14 cellular contexts compared by ENCODE assay signal in the genomic region with DNA sequence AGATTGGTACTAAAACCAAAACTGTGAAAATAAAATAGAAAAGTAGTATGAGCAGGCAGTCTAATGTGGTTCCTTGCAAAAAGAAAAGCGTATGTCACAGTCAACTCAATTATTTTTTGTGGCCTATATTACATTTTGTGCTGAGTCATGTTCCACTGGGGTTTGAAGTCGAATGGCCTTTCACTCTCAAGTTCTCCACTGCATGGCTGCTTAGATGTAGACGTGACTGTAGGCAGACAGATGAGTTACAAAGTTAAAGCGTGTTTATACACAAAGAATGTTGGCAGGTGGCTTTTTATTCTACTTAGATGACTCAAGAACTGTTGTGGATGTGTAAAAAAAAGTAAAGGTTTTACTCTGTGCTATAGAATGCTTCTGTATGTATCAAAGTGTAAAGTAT.
A peak's percentile ranks its signal among the peaks of the same experiment; 100 is the strongest.
DNase-seq lines count a peak whose midpoint lies in the region; ATAC-seq, FAIRE-seq and TF ChIP-seq lines count a peak whose summit lies in the region.
"Had no signal": no experiment of that assay in that cellular context is flagged by ENCODE, and none has a peak within 500 bp of the region (broad histone marks: within the 10 kb centered on the region; RNA-seq: fewer than 3 reads in every experiment).

No MANE protein-coding gene starts in this region.

- 10% methylated on average over 4 of the region's 4 CpGs for WGBS in GM12878 (ENCODE audit: insufficient coverage, insufficient replicate concordance, low lambda C conversion rate, missing lambda C conversion rate)

- POLR2A ChIA-PET in GM12878 (lab: Charles Lee), result interaction anchor here (1.6 kb wide), 1 partner anchor 14 kb away, joined by 3 read pairs; no protein-coding TSS in a partner anchor

- H2AFZ ChIP-seq in GM12878 (ENCODE audit: control insufficient read depth, low read depth, low read length), result no peak overlapping the region

- no peak overlapping the region for H3K9ac ChIP-seq in GM12878 (ENCODE audit: control insufficient read depth, insufficient read depth, low read length)

- DNase-seq in DMS 273 (lab: John Stamatoyannopoulos, UW; ENCODE audit: unreplicated experiment) (peak; percentile 1), DMS 273 treated with DMSO at 0.1 percent for 48 hours (lab: John Stamatoyannopoulos, UW) (no peak), NCI-H2196 (lab: John Stamatoyannopoulos, UW; ENCODE audit: unreplicated experiment) (peak; percentile 30), GM12878 (ENCODE audit: low read depth, low spot score) (no peak), non-pigmented ciliary epithelial cell (ENCODE audit: low read depth) (peak; percentile 4)
- no peak for DNase-seq in stimulated activated CD4-positive, alpha-beta T cell treated with anti-CD3 and anti-CD28 coated beads, Interleukin-2, amount 100 ng/mL, for 48 hours
- DNase-seq in stimulated activated CD4-positive, alpha-beta T cell treated with anti-CD3 and anti-CD28 coated beads, Interleukin-12 subunit alpha, Interleukin-12 subunit beta, amount 100 ng/mL, for 4 hours, result no peak
- DNase-seq: activated CD4-positive, CD25-positive, alpha-beta regulatory T cell; activated T-cell treated with anti-CD3 and anti-CD28 coated beads, Interleukin-2, amount 50 U/mL, for 72 hours; body of pancreas; nephron progenitor cell had no signal

- ATAC-seq in GM12878, result peak; percentile 57
- no peak for ATAC-seq in GM21526 (IDR thresholded peaks at IDR 0.05; ENCODE audit: low FRiP score, unreplicated experiment)
- ATAC-seq: activated T-cell treated with anti-CD3 and anti-CD28 coated beads, Interleukin-2, amount 50 U/mL, for 72 hours; body of pancreas had no signal

- no peaks in the 10 kb centered on the region for H3K79me2 ChIP-seq in GM12878 (ENCODE audit: control insufficient read depth, insufficient read depth, low read length)

- in situ Hi-C loops in GM12878 (cut with MboI), result no loop called here

- no peak for FAIRE-seq in GM12878 (lab: Jason Lieb, UNC)
- FAIRE-seq: D721Med had no signal

- H3K27me3 ChIP-seq in GM12878 (replicated peaks in 1 of 2; ENCODE audit: control insufficient read depth in 2 of 2, insufficient read depth in 2 of 2, low read length in 1 of 2), result no peaks in the 10 kb centered on the region
- H3K27me3 ChIP-seq: body of pancreas had no signal

- TF ChIP-seq POLR2A in GM12878 (IDR thresholded peaks at IDR 0.05; ENCODE audit: low read depth, low read length), result no peak

- BruUV-seq in GM12878 (replicated peaks; lab: Mats Ljungman, UMichigan), result no TSS peak

- no peak for TF ChIP-seq EP300 in GM12878 (IDR thresholded peaks at IDR 0.05; ENCODE audit: borderline replicate concordance in 1 of 2, control insufficient read depth in 1 of 2, low read depth in 2 of 2, low read length in 2 of 2)

- H3K9me3 ChIP-seq in GM12878 (replicated peaks; ENCODE audit: control insufficient read depth, insufficient read depth, low read length), result no peaks in the 10 kb centered on the region
- H3K9me3 ChIP-seq: body of pancreas had no signal

- no peak for TF ChIP-seq CTCF in GM12878 (IDR thresholded peaks at IDR 0.05 in 2 of 3, conservative IDR thresholded peaks at IDR 0.05 in 1 of 3; ENCODE audit: control insufficient read depth in 2 of 3, extremely low read depth in 1 of 3, insufficient read depth in 1 of 3, low read depth in 3 of 3, low read length in 3 of 3)

- H3K4me1 ChIP-seq in GM12878 (ENCODE audit: control insufficient read depth, insufficient read depth, low read length), result no peaks in the 10 kb centered on the region
- H3K4me1 ChIP-seq: body of pancreas had no signal

- intact Hi-C loops in GM12878 (cut with micrococcal nuclease; ENCODE audit: unreplicated experiment), result no loop called here

- CTCF ChIA-PET in GM12878 (lab: Yijun Ruan, JAX), result no interaction called here

- H3K4me2 ChIP-seq in GM12878 (ENCODE audit: control insufficient read depth, insufficient read depth), result no peak overlapping the region

- RAD21 ChIA-PET in GM12878 (lab: Charles Lee; ENCODE audit: unreplicated experiment), result interaction anchor here (1.2 kb wide), 1 partner anchor 14 kb away, joined by 6 read pairs; no protein-coding TSS in a partner anchor

- H3K36me3 ChIP-seq in GM12878 (ENCODE audit: control insufficient read depth in 2 of 2, insufficient read depth in 2 of 2, low read length in 1 of 2), result no peaks in the 10 kb centered on the region

- H3K4me3 ChIP-seq in GM12878, result no peak overlapping the region
- H3K4me3 ChIP-seq: body of pancreas had no signal

- SMC1A ChIA-PET in GM12878 (lab: Charles Lee; ENCODE audit: uncharacterized antibody, unreplicated experiment), result interaction anchor here (1.1 to 5.7 kb wide), 3 partner anchors 9 to 13 kb away, joined by 3 to 37 read pairs (median 6); no protein-coding TSS in a partner anchor

- no peak for TF ChIP-seq RAD21 in GM12878 (IDR thresholded peaks at IDR 0.05; ENCODE audit: insufficient read depth, low read depth, low read length)

- no peak overlapping the region for H3K27ac ChIP-seq in GM12878 (ENCODE audit: control insufficient read depth, insufficient read depth)
- H3K27ac ChIP-seq: 22Rv1, body of pancreas had no signal

- H4K20me1 ChIP-seq in GM12878 (ENCODE audit: control insufficient read depth, insufficient read depth), result no peaks in the 10 kb centered on the region

TF ChIP-seq in GM12878, 131 proteins besides CTCF, POLR2A, EP300 and RAD21:
- TF ChIP-seq MTA3 (IDR thresholded peaks at IDR 0.05; ENCODE audit: borderline replicate concordance, low read length), result no peak
- TF ChIP-seq RAD51 (IDR thresholded peaks at IDR 0.05), result 0 out of 2 replicates have a peak, but pooled peaks have one; percentile 11
- TF ChIP-seq, protein P1, sequence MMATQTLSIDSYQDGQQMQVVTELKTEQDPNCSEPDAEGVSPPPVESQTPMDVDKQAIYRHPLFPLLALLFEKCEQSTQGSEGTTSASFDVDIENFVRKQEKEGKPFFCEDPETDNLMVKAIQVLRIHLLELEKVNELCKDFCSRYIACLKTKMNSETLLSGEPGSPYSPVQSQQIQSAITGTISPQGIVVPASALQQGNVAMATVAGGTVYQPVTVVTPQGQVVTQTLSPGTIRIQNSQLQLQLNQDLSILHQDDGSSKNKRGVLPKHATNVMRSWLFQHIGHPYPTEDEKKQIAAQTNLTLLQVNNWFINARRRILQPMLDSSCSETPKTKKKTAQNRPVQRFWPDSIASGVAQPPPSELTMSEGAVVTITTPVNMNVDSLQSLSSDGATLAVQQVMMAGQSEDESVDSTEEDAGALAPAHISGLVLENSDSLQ (IDR thresholded peaks at IDR 0.05), result peak; percentile 22; the same call in 1 of the 2 replicates
- peak; percentile 100 for TF ChIP-seq BACH1 (IDR thresholded peaks at IDR 0.05; ENCODE audit: borderline replicate concordance)
- no peak for TF ChIP-seq KLF5 (IDR thresholded peaks at IDR 0.05; ENCODE audit: partially characterized antibody)
- TF ChIP-seq SUPT20H (IDR thresholded peaks at IDR 0.05; ENCODE audit: borderline replicate concordance, control insufficient read depth, low read depth, low read length), result no peak
- TF ChIP-seq IKZF2 (IDR thresholded peaks at IDR 0.05), result peak in 1 of 2 experiments; percentile 9; a peak in 1 of 4 replicates
- no peak for TF ChIP-seq RFX5 (IDR thresholded peaks at IDR 0.05; ENCODE audit: low read depth, low read length)
- TF ChIP-seq NFIC (IDR thresholded peaks at IDR 0.05; ENCODE audit: low read depth, low read length), result no peak
- peak in 1 of 2 experiments; percentile 39; a peak in 1 of 4 replicates for TF ChIP-seq BHLHE40 (IDR thresholded peaks at IDR 0.05; ENCODE audit: borderline replicate concordance in 1 of 2, low read depth in 2 of 2, low read length in 1 of 2)
- TF ChIP-seq, protein P2, sequence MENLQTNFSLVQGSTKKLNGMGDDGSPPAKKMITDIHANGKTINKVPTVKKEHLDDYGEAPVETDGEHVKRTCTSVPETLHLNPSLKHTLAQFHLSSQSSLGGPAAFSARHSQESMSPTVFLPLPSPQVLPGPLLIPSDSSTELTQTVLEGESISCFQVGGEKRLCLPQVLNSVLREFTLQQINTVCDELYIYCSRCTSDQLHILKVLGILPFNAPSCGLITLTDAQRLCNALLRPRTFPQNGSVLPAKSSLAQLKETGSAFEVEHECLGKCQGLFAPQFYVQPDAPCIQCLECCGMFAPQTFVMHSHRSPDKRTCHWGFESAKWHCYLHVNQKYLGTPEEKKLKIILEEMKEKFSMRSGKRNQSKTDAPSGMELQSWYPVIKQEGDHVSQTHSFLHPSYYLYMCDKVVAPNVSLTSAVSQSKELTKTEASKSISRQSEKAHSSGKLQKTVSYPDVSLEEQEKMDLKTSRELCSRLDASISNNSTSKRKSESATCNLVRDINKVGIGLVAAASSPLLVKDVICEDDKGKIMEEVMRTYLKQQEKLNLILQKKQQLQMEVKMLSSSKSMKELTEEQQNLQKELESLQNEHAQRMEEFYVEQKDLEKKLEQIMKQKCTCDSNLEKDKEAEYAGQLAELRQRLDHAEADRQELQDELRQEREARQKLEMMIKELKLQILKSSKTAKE (IDR thresholded peaks at IDR 0.05; ENCODE audit: low read depth, poor library complexity, severe bottlenecking), result peak; percentile 29
- peak; percentile 71 for TF ChIP-seq ATF7 (IDR thresholded peaks at IDR 0.05; ENCODE audit: low read depth)
- TF ChIP-seq, protein P3, sequence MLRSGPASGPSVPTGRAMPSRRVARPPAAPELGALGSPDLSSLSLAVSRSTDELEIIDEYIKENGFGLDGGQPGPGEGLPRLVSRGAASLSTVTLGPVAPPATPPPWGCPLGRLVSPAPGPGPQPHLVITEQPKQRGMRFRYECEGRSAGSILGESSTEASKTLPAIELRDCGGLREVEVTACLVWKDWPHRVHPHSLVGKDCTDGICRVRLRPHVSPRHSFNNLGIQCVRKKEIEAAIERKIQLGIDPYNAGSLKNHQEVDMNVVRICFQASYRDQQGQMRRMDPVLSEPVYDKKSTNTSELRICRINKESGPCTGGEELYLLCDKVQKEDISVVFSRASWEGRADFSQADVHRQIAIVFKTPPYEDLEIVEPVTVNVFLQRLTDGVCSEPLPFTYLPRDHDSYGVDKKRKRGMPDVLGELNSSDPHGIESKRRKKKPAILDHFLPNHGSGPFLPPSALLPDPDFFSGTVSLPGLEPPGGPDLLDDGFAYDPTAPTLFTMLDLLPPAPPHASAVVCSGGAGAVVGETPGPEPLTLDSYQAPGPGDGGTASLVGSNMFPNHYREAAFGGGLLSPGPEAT (IDR thresholded peaks at IDR 0.05; ENCODE audit: low read depth), result peak; percentile 37; the same call in 1 of the 2 replicates
- peak; percentile 56 for TF ChIP-seq NR2F1 (conservative IDR thresholded peaks at IDR 0.05)
- peak; percentile 21; the same call in 1 of the 2 replicates for TF ChIP-seq ZNF217 (IDR thresholded peaks at IDR 0.05)
- TF ChIP-seq MYB (IDR thresholded peaks at IDR 0.05; ENCODE audit: borderline replicate concordance, low read depth, low read length), result no peak

Comparison
In these comparisons a context has a peak if more than half of its experiments do, and no peak if none do; other contexts are left out.
1. DNase-seq: peak in DMS 273 (single experiment), NCI-H2196 (single experiment) and non-pigmented ciliary epithelial cell (single experiment); none in DMS 273 treated with DMSO at 0.1 percent for 48 hours (single experiment), GM12878 (single experiment), stimulated activated CD4-positive, alpha-beta T cell treated with anti-CD3 and anti-CD28 coated beads, Interleukin-2, amount 100 ng/mL, for 48 hours (0 of 2) and stimulated activated CD4-positive, alpha-beta T cell treated with anti-CD3 and anti-CD28 coated beads, Interleukin-12 subunit alpha, Interleukin-12 subunit beta, amount 100 ng/mL, for 4 hours (single experiment).